ENCODE assay signal across 8 cellular contexts in genomic region chr1:160032165-160032827, GRCh38. TPM values are rescaled to one million over a fixed set of nuclear protein-coding genes. Genes with fewer than 3 reads are reported as not detected.
DNase-seq lines count a peak whose midpoint lies in the region; ATAC-seq and TF ChIP-seq lines count a peak whose summit lies in the region.

No MANE protein-coding gene starts in this region.

- WGBS in psoas muscle, 3 donors = 1 to 2% (median 1%) methylated on average over 18 of the region's 18 CpGs

- ATAC-seq in HG03342 (IDR thresholded peaks at IDR 0.05; ENCODE audit: unreplicated experiment) (peak; percentile 25), psoas muscle (peak in 3 of 4 donors; percentile 49 to 62 (median 58)), HG02938 (IDR thresholded peaks at IDR 0.05; ENCODE audit: unreplicated experiment) (no peak)

- peaks cover 31% of the 10 kb centered on the region for H3K27me3 ChIP-seq in cardiac muscle cell
- no peaks in the 10 kb centered on the region for H3K27me3 ChIP-seq in psoas muscle (ENCODE audit: insufficient read depth in 3 of 3, low read length in 2 of 3)

- H3K4me3 ChIP-seq in cardiac muscle cell = peak overlapping the region; percentile 84
- peak overlapping the region; percentile 78 for H3K4me3 ChIP-seq in psoas muscle

- H3K4me1 ChIP-seq in cardiac muscle cell (ENCODE audit: low read depth) (peaks cover 11% of the 10 kb centered on the region), psoas muscle (peaks cover 17% of the 10 kb centered on the region)

- DNase-seq in NCI-H748 (lab: John Stamatoyannopoulos, UW; ENCODE audit: unreplicated experiment) (peak; percentile 21), NCI-H748 treated with DMSO at 0.1 percent for 48 hours (lab: John Stamatoyannopoulos, UW) (no peak), cardiac muscle cell (ENCODE audit: low read depth in 1 of 2, low spot score in 1 of 2) (no peak), psoas muscle (no peak), Ammon's horn (ENCODE audit: low spot score) (no peak)
- peak; percentile 23 to 28 for DNase-seq in activated T-cell treated with anti-CD3 and anti-CD28 coated beads, Interleukin-2, amount 50 U/mL, for 48 hours

- TF ChIP-seq CTCF in cardiac muscle cell (IDR thresholded peaks at IDR 0.05; ENCODE audit: low read depth, low read length) = no peak
- no peak for TF ChIP-seq CTCF in psoas muscle (IDR thresholded peaks at IDR 0.05)

- H3K9me3 ChIP-seq in cardiac muscle cell (ENCODE audit: low read depth) = no peaks in the 10 kb centered on the region
- H3K9me3 ChIP-seq in psoas muscle = no peaks in the 10 kb centered on the region

- H3K36me3 ChIP-seq in cardiac muscle cell (no peaks in the 10 kb centered on the region), psoas muscle (ENCODE audit: insufficient read depth in 1 of 2, low read depth in 1 of 2) (no peaks in the 10 kb centered on the region)

- H3K27ac ChIP-seq in cardiac muscle cell = peak overlapping the region; percentile 68
- H3K27ac ChIP-seq in psoas muscle = peak overlapping the region; percentile 74

- intact Hi-C loops in psoas muscle (cut with DNase I) = loop anchor here in 1 of 2 donors (5.0 kb wide), 1 partner anchor 250 kb away; the partner anchor contains the start of gene DUSP23

RNA-seq across cellular contexts. Expression of gene PIGM, which starts 0.5 kb away (rescaled TPM):
- total RNA-seq in cardiac muscle cell (3.7 and 4.7 TPM in 2 replicates), psoas muscle (1 to 10 TPM in 3 of 4 donors, under 1 TPM in 1; 0.84 to 1.5 (median 1.4) TPM)
- polyA plus RNA-seq in cardiac muscle cell (4.9 and 5.9 TPM in 2 replicates), psoas muscle (1 to 10 TPM in 2 of 3 donors, under 1 TPM in 1; 0.66 to 1.4 (median 1.3) TPM)

RNA-seq across cellular contexts. Expression of gene KCNJ10, which starts 37.7 kb away (rescaled TPM):
- total RNA-seq in cardiac muscle cell (0.11 and 0.42 TPM in 2 replicates), psoas muscle (under 1 TPM in 2 of 4 donors, not detected in 2; 0.08 to 0.09 TPM)
- polyA plus RNA-seq in cardiac muscle cell (0.35 and 0.54 TPM in 2 replicates), psoas muscle (under 1 TPM in 2 of 3 donors, not detected in 1; 0.01 to 0.03 TPM)

RNA-seq across cellular contexts. Expression of gene KCNJ9, which starts 49.0 kb away (rescaled TPM):
- total RNA-seq in cardiac muscle cell (0.03 and 0.11 TPM in 2 replicates), psoas muscle (not detected)
- polyA plus RNA-seq in cardiac muscle cell (0.09 TPM in 1 of 2 replicates, not detected in the other), psoas muscle (under 1 TPM in 2 of 3 donors, not detected in 1; 0.01 to 0.04 TPM)

Comparison
In these comparisons a context has a peak if more than half of its experiments do, and no peak if none do; other contexts are left out.
1. DNase-seq: peak in NCI-H748 (single experiment) and activated T-cell treated with anti-CD3 and anti-CD28 coated beads, Interleukin-2, amount 50 U/mL, for 48 hours (2 of 2); none in NCI-H748 treated with DMSO at 0.1 percent for 48 hours (single experiment), cardiac muscle cell (0 of 2), psoas muscle (0 of 2) and Ammon's horn (single experiment).